13 cellular contexts compared by ENCODE assay signal in genomic region chr9:130454096-130454811, GRCh38. TPM values are rescaled to one million over a fixed set of nuclear protein-coding genes. Genes with fewer than 3 reads are reported as not detected.
DNase-seq lines count a peak whose midpoint lies in the region; ATAC-seq and TF ChIP-seq lines count a peak whose summit lies in the region.
"Had no signal": no experiment of that assay in that cellular context is flagged by ENCODE, and none has a peak within 500 bp of the region (broad histone marks: within the 10 kb centered on the region; RNA-seq: fewer than 3 reads in every experiment).

No MANE protein-coding gene starts in this region.

- H3K27me3 ChIP-seq in left ventricle myocardium inferior (ENCODE audit: low read depth): no peaks in the 10 kb centered on the region
- H3K27me3 ChIP-seq in SJCRH30: no peaks in the 10 kb centered on the region
- no peaks in the 10 kb centered on the region for H3K27me3 ChIP-seq in body of pancreas
- H3K27me3 ChIP-seq in neuronal stem cell (ENCODE audit: control insufficient read depth in 3 of 3, insufficient read depth in 3 of 3, low read depth in 1 of 3, low read length in 3 of 3): peaks cover 0 to 7% (median 0%) of the 10 kb centered on the region in 3 experiments
- H3K27me3 ChIP-seq: BLaER1 treated with 17β-estradiol and CSF1 and Interleukin-3, amounts not matched to agents 10 nM and 100 nM had no signal

- H3K9me3 ChIP-seq in left ventricle myocardium inferior (replicated peaks) (no peaks in the 10 kb centered on the region), SJCRH30 (replicated peaks) (no peaks in the 10 kb centered on the region), body of pancreas (no peaks in the 10 kb centered on the region), neuronal stem cell (replicated peaks in 1 of 2; ENCODE audit: control insufficient read depth in 2 of 2, insufficient read depth in 1 of 2, low read depth in 1 of 2, low read length in 2 of 2) (no peaks in the 10 kb centered on the region)
- H3K9me3 ChIP-seq: BLaER1 treated with 17β-estradiol and CSF1 and Interleukin-3, amounts not matched to agents 10 nM and 100 nM had no signal

- ATAC-seq in Right ventricle myocardium superior (ENCODE audit: poor library complexity) (no peak), body of pancreas (no peak), HG02623 (IDR thresholded peaks at IDR 0.05; ENCODE audit: unreplicated experiment) (no peak), HG02678 (IDR thresholded peaks at IDR 0.05; ENCODE audit: unreplicated experiment) (no peak)

- no peak overlapping the region for H3K9ac ChIP-seq in neuronal stem cell (ENCODE audit: low read depth, low read length, poor library complexity)
- H3K9ac ChIP-seq: BLaER1 treated with 17β-estradiol and CSF1 and Interleukin-3, amounts not matched to agents 10 nM and 100 nM had no signal

- 91 to 92% methylated on average over 10 of the region's 10 CpGs for WGBS in body of pancreas, 2 donors
- 100% methylated on average over 1 to 2 of the region's 10 CpGs for WGBS in neuronal stem cell (ENCODE audit: extremely low coverage in 2 of 2, insufficient read length in 2 of 2, insufficient replicate concordance in 1 of 2), 2 donors

- TF ChIP-seq CTCF in left ventricle myocardium inferior (IDR thresholded peaks at IDR 0.05; ENCODE audit: borderline replicate concordance): no peak
- TF ChIP-seq CTCF in body of pancreas (IDR thresholded peaks at IDR 0.05): no peak

- H3K14ac ChIP-seq in neuronal stem cell (ENCODE audit: low read length): no peak overlapping the region

- H2AFZ ChIP-seq in neuronal stem cell (ENCODE audit: low read length): no peak overlapping the region

- intact Hi-C loops in left ventricle myocardium inferior (cut with micrococcal nuclease): no loop called here
- intact Hi-C loops in Right ventricle myocardium superior (cut with DNase I): no loop called here
- intact Hi-C loops in body of pancreas (cut with DNase I): no loop called here

- peak overlapping the region; percentile 59 for H2BK5ac ChIP-seq in neuronal stem cell (ENCODE audit: low read length)

- H4K8ac ChIP-seq in neuronal stem cell (ENCODE audit: low read depth, low read length): no peak overlapping the region

- H4K91ac ChIP-seq in neuronal stem cell (ENCODE audit: low read depth, low read length, poor library complexity): no peak overlapping the region

- H3K79me1 ChIP-seq in neuronal stem cell (ENCODE audit: low read depth, low read length): no peaks in the 10 kb centered on the region

- H3K4ac ChIP-seq in neuronal stem cell (ENCODE audit: low read length): no peak overlapping the region

- DNase-seq in left ventricle myocardium inferior (no peak), Right ventricle myocardium superior (no peak), SJCRH30 (peak in 1 of 2 experiments; percentile 36), body of pancreas (no peak), neuronal stem cell (ENCODE audit: low spot score) (no peak)
- no peak for DNase-seq in stimulated activated naive CD4-positive, alpha-beta T cell treated with Interleukin-2 at 50 U/mL for 16 hours (lab: John Stamatoyannopoulos, UW)
- DNase-seq: CD4-positive, CD25-positive, alpha-beta regulatory T cell; GF-D8; HCEC 1CT had no signal

- no peak for TF ChIP-seq POLR2A in body of pancreas (IDR thresholded peaks at IDR 0.05)

- no peak overlapping the region for H3K23ac ChIP-seq in neuronal stem cell (ENCODE audit: low read depth, low read length, poor library complexity)

- no peak overlapping the region for H3K4me3 ChIP-seq in left ventricle myocardium inferior
- H3K4me3 ChIP-seq in SJCRH30: no peak overlapping the region
- H3K4me3 ChIP-seq in body of pancreas: no peak overlapping the region
- no peak overlapping the region for H3K4me3 ChIP-seq in neuronal stem cell (ENCODE audit: low read length in 2 of 2)
- H3K4me3 ChIP-seq: BLaER1 treated with 17β-estradiol and CSF1 and Interleukin-3, amounts not matched to agents 10 nM and 100 nM had no signal

- H3K36me3 ChIP-seq in left ventricle myocardium inferior: no peaks in the 10 kb centered on the region
- no peaks in the 10 kb centered on the region for H3K36me3 ChIP-seq in SJCRH30
- H3K36me3 ChIP-seq in body of pancreas (replicated peaks in 1 of 2; ENCODE audit: insufficient read depth in 1 of 2, low read depth in 2 of 2): no peaks in the 10 kb centered on the region
- no peaks in the 10 kb centered on the region for H3K36me3 ChIP-seq in neuronal stem cell (replicated peaks in 1 of 2; ENCODE audit: control insufficient read depth in 2 of 2, insufficient read depth in 2 of 2, low read length in 2 of 2)

- no peak overlapping the region for H2BK15ac ChIP-seq in neuronal stem cell (ENCODE audit: low read length)

- no peak overlapping the region for H2BK120ac ChIP-seq in neuronal stem cell (ENCODE audit: low read depth, low read length)

- peak overlapping the region; percentile 92 for H3K27ac ChIP-seq in left ventricle myocardium inferior (replicated peaks)
- peak overlapping the region; percentile 21 for H3K27ac ChIP-seq in SJCRH30
- peak overlapping the region in 3 of 4 donors; percentile 6 to 40 (median 37) for H3K27ac ChIP-seq in body of pancreas
- no peak overlapping the region for H3K27ac ChIP-seq in neuronal stem cell (replicated peaks; ENCODE audit: low read length)
- H3K27ac ChIP-seq: BLaER1 treated with 17β-estradiol and CSF1 and Interleukin-3, amounts not matched to agents 10 nM and 100 nM had no signal

- H2BK12ac ChIP-seq in neuronal stem cell (ENCODE audit: low read length): no peak overlapping the region

- H3K4me1 ChIP-seq in left ventricle myocardium inferior: peaks cover 58% of the 10 kb centered on the region
- H3K4me1 ChIP-seq in SJCRH30: peaks cover 33% of the 10 kb centered on the region
- H3K4me1 ChIP-seq in body of pancreas: peaks cover 42% of the 10 kb centered on the region
- H3K4me1 ChIP-seq in neuronal stem cell (ENCODE audit: control insufficient read depth in 2 of 2, insufficient read depth in 1 of 2, low read depth in 1 of 2, low read length in 2 of 2): peaks cover 0 to 11% of the 10 kb centered on the region in 2 donors

- H2AK5ac ChIP-seq in neuronal stem cell (ENCODE audit: low read depth, low read length): no peak overlapping the region

- H3K18ac ChIP-seq in neuronal stem cell (ENCODE audit: low read length): no peak overlapping the region

- no peak overlapping the region for H3K4me2 ChIP-seq in neuronal stem cell (ENCODE audit: insufficient read depth, low read length, poor library complexity, severe bottlenecking)
- H3K4me2 ChIP-seq: BLaER1 treated with 17β-estradiol and CSF1 and Interleukin-3, amounts not matched to agents 10 nM and 100 nM had no signal

RNA-seq across cellular contexts. Expression of gene ASS1, which starts 9.5 kb away (rescaled TPM):
- total RNA-seq in left ventricle myocardium inferior: 71.3 TPM
- total RNA-seq in Right ventricle myocardium superior: 74.4 TPM
- 1,949 and 1,974 TPM in 2 replicates for total RNA-seq in SJCRH30 (2014; rRNA removed; shearing (Covaris generic))
- total RNA-seq in body of pancreas: 100 to 1,000 TPM in 1 of 2 donors, 10 to 100 TPM in 1; 31.6 to 120 TPM
- polyA plus RNA-seq in neuronal stem cell (2013, experiment 1 of 2): 19.7 TPM
- 19.8 TPM for polyA plus RNA-seq in neuronal stem cell (2013, experiment 2 of 2)
- total RNA-seq: A172; CD4-positive, CD25-positive, alpha-beta regulatory T cell had no signal
- polyA plus RNA-seq: CD4-positive, CD25-positive, alpha-beta regulatory T cell had no signal

Comparison
In these comparisons a context has a peak if more than half of its experiments do, and no peak if none do; other contexts are left out.
1. RNA of gene ASS1, which starts 9.5 kb away (total RNA-seq): 1,949 to 1,974 TPM in SJCRH30; 31.6 to 120 TPM in body of pancreas, 74.4 TPM in Right ventricle myocardium superior (single experiment) and 71.3 TPM in left ventricle myocardium inferior (single experiment); every median in the first group is over 10 times any median in the second.